Comparison of ENCODE assay signal across 1 cellular context in genomic region chr15:49619226-49619625, GRCh38.
TF ChIP-seq lines count a peak whose summit lies in the region.

No MANE protein-coding gene starts in this region.

TF ChIP-seq in GM12878, 131 proteins besides CTCF, POLR2A, EP300 and RAD21:
- TF ChIP-seq SUPT20H (IDR thresholded peaks at IDR 0.05; ENCODE audit: borderline replicate concordance, control insufficient read depth, low read depth, low read length) = no peak
- TF ChIP-seq POLR2AphosphoS5 (IDR thresholded peaks at IDR 0.05; ENCODE audit: low read length) = no peak
- TF ChIP-seq ETV6 (conservative IDR thresholded peaks at IDR 0.05 in 1 of 2, IDR thresholded peaks at IDR 0.05 in 1 of 2; ENCODE audit: borderline replicate concordance in 1 of 2, low read depth in 1 of 2) = no peak
- TF ChIP-seq CUX1 (IDR thresholded peaks at IDR 0.05; ENCODE audit: insufficient replicate concordance, low read depth, low read length) = no peak
- no peak for TF ChIP-seq KDM1A (IDR thresholded peaks at IDR 0.05; ENCODE audit: borderline replicate concordance)
- TF ChIP-seq ZNF622 (IDR thresholded peaks at IDR 0.05) = no peak
- TF ChIP-seq KLF5 (IDR thresholded peaks at IDR 0.05; ENCODE audit: partially characterized antibody) = no peak
- no peak for TF ChIP-seq STAT3 (IDR thresholded peaks at IDR 0.05; ENCODE audit: low read depth, low read length)
